Comparison of ENCODE assay signal across 8 cellular contexts in the genomic region with DNA sequence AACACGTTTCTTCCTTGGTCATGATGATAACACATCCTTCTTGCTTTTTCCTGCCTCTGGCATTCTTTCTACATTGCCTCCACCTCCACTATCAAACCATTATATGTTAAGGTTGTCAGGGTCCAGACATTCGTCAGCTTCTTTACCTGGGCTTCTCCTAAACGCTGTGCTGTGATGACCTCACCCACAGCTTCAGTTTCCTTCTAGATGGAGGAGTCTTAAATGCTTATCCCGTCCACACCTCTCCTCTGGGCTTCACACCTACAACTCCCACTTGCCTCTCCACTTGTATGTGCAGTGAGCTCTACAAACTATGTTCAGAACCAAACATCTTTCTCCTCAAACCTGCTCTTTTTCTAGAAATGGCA. TPM values are rescaled to one million over a fixed set of nuclear protein-coding genes. Genes with fewer than 3 reads are reported as not detected.
A peak's percentile ranks its signal among the peaks of the same experiment; 100 is the strongest.
DNase-seq lines count a peak whose midpoint lies in the region; ATAC-seq and TF ChIP-seq lines count a peak whose summit lies in the region.

No MANE protein-coding gene starts in this region.

- H3K27ac ChIP-seq in DOHH2 (ENCODE audit: low read depth, low read length) (no peak overlapping the region), coronary artery (peak overlapping the region; percentile 77 to 94), parathyroid adenoma (peak overlapping the region; percentile 91)

- no peaks in the 10 kb centered on the region for H3K9me2 ChIP-seq in DOHH2 (replicated peaks; ENCODE audit: control insufficient read depth, low read length)

- peaks cover 10% of the 10 kb centered on the region for H3K9me3 ChIP-seq in DOHH2 (ENCODE audit: control insufficient read depth, insufficient read depth, low read length)
- H3K9me3 ChIP-seq in parathyroid adenoma (ENCODE audit: control insufficient read depth, low read length) = no peaks in the 10 kb centered on the region

- no peaks in the 10 kb centered on the region for H3F3A ChIP-seq in DOHH2 (ENCODE audit: control insufficient read depth, insufficient read depth)

- no peaks in the 10 kb centered on the region for H3K36me3 ChIP-seq in DOHH2 (ENCODE audit: control insufficient read depth, low read length)
- no peaks in the 10 kb centered on the region for H3K36me3 ChIP-seq in parathyroid adenoma (ENCODE audit: control insufficient read depth, insufficient read depth, low read length)

- DNase-seq in coronary artery (ENCODE audit: low spot score) (no peak), posterior vena cava (ENCODE audit: low spot score) (no peak), cortex of kidney (lab: John Stamatoyannopoulos, UW) (no peak), iPS-NIHi11 (ENCODE audit: low spot score) (no peak)
- no peak for DNase-seq in stimulated activated CD4-positive, alpha-beta T cell treated with anti-CD3 and anti-CD28 coated beads, Interleukin-2, amount 100 ng/mL, for 24 hours

- H3K9ac ChIP-seq in parathyroid adenoma = no peak overlapping the region

- H3K27me3 ChIP-seq in DOHH2 (ENCODE audit: control insufficient read depth, low read length) (peaks cover 9% of the 10 kb centered on the region; the same call in 1 of the 2 replicates), parathyroid adenoma (ENCODE audit: control insufficient read depth, insufficient read depth, low read length) (no peaks in the 10 kb centered on the region)

- peak; percentile 1 for ATAC-seq in HG03108 (IDR thresholded peaks at IDR 0.05; ENCODE audit: unreplicated experiment)

- H3K4me2 ChIP-seq in DOHH2 (ENCODE audit: low read length) (peak overlapping the region; percentile 89), parathyroid adenoma (ENCODE audit: low read length) (peak overlapping the region; percentile 94)

- peaks cover 16% of the 10 kb centered on the region for H3K4me1 ChIP-seq in DOHH2 (ENCODE audit: control insufficient read depth, low read length)
- H3K4me1 ChIP-seq in parathyroid adenoma = peaks cover 13% of the 10 kb centered on the region

- intact Hi-C loops in posterior vena cava (cut with DNase I) = no loop called here

- H3K4me3 ChIP-seq in DOHH2 (ENCODE audit: low read length) (peak overlapping the region; percentile 96), coronary artery (peak overlapping the region; percentile 89), parathyroid adenoma (ENCODE audit: low read depth, low read length) (peak overlapping the region; percentile 99)

- peak overlapping the region; percentile 80 for H2AFZ ChIP-seq in parathyroid adenoma

- TF ChIP-seq CTCF in DOHH2 (IDR thresholded peaks at IDR 0.05; ENCODE audit: low read depth, low read length, poor library complexity, severe bottlenecking) = no peak
- TF ChIP-seq CTCF in coronary artery (IDR thresholded peaks at IDR 0.05) = no peak
- TF ChIP-seq CTCF in parathyroid adenoma (IDR thresholded peaks at IDR 0.05) = no peak

- H4K20me1 ChIP-seq in DOHH2 (ENCODE audit: control insufficient read depth, insufficient read depth, low read depth, low read length) = no peaks in the 10 kb centered on the region

- no peaks in the 10 kb centered on the region for H3K79me2 ChIP-seq in DOHH2 (ENCODE audit: control insufficient read depth, low read length)
- peaks cover 27% of the 10 kb centered on the region for H3K79me2 ChIP-seq in parathyroid adenoma

RNA-seq across cellular contexts. Expression of gene STAT1, which starts 0.7 kb away (rescaled TPM):
- 10 to 100 TPM; 57.9 to 88.4 TPM for total RNA-seq in posterior vena cava
